ENCODE assay signal across 19 cellular contexts in the genomic region with DNA sequence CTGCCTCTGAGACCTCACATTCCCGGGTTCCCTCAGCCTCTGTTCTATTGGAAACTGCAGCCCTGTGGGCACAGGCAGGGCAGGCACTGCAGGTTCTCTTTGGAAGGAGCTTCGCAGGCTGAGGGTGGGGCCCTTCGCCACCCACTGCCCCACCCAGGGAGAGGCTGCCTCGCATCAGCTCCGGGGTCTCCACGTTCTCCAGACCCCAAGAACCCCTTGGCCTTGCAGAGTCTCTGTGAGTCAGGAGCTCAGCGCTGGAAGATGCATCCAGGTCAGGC. TPM values are rescaled to one million over a fixed set of nuclear protein-coding genes. Genes with fewer than 3 reads are reported as not detected.
A peak's percentile ranks its signal among the peaks of the same experiment; 100 is the strongest.
DNase-seq lines count a peak whose midpoint lies in the region; ATAC-seq, FAIRE-seq and TF ChIP-seq lines count a peak whose summit lies in the region.
"Had no signal": no experiment of that assay in that cellular context is flagged by ENCODE, and none has a peak within 500 bp of the region (broad histone marks: within the 10 kb centered on the region; RNA-seq: fewer than 3 reads in every experiment).

No MANE protein-coding gene starts in this region.

- peaks cover 4% of the 10 kb centered on the region for H3K36me3 Mint-ChIP-seq in neural progenitor cell

- peak overlapping the region; percentile 77 for H3K4me3 Mint-ChIP-seq in neural progenitor cell

- H3K4me1 ChIP-seq in K562 (replicated peaks in 1 of 2; ENCODE audit: control insufficient read depth in 2 of 2, insufficient read depth in 2 of 2, low read length in 2 of 2) = peaks cover 0 to 63% of the 10 kb centered on the region in 2 experiments; a peak in 3 of 5 replicates
- no peaks in the 10 kb centered on the region for H3K4me1 ChIP-seq in neural progenitor cell

- no peak for FAIRE-seq in K562 (lab: Jason Lieb, UNC)
- FAIRE-seq: G401.6 had no signal

- WGBS in K562 (ENCODE audit: insufficient coverage, low coverage, missing lambda C conversion rate) = 62% methylated on average over 7 of the region's 7 CpGs

- H3K4me1 Mint-ChIP-seq in neural progenitor cell = peaks cover 12% of the 10 kb centered on the region

- no peak for TF ChIP-seq POLR2A in K562 (conservative IDR thresholded peaks at IDR 0.05)

- peak overlapping the region; percentile 66 for H3K27ac ChIP-seq in 22Rv1
- H3K27ac ChIP-seq in K562 (ENCODE audit: extremely low read depth, low read depth, low read length) = no peak overlapping the region
- H3K27ac ChIP-seq in neural progenitor cell = no peak overlapping the region
- no peak overlapping the region for H3K27ac ChIP-seq in WERI-Rb-1
- H3K27ac ChIP-seq: BLaER1 treated with 17β-estradiol and CSF1 and Interleukin-3, amounts not matched to agents 10 nM and 100 nM; GM23248; KMS-11 had no signal

- no peak for TF ChIP-seq RAD21 in K562 (CRISPR knock-in tag; conservative IDR thresholded peaks at IDR 0.05 in 1 of 2, IDR thresholded peaks at IDR 0.05 in 1 of 2)

- POLR2A ChIA-PET in K562 (lab: Yijun Ruan, JAX) = no interaction called here

- H3K4me2 ChIP-seq in K562 (ENCODE audit: insufficient read depth, low read length) = no peak overlapping the region
- no peak overlapping the region for H3K4me2 ChIP-seq in neural progenitor cell
- H3K4me2 ChIP-seq: KMS-11 had no signal

- in situ Hi-C loops in K562 (cut with MboI) = no loop called here

- H3K79me2 ChIP-seq in K562 (ENCODE audit: control insufficient read depth, insufficient read depth, low read length) = no peaks in the 10 kb centered on the region
- H3K79me2 ChIP-seq in neural progenitor cell (ENCODE audit: low read depth) = no peaks in the 10 kb centered on the region

- peaks cover 9% of the 10 kb centered on the region for H3K9me3 Mint-ChIP-seq in neural progenitor cell

- CTCF ChIA-PET in K562 (lab: Yijun Ruan, JAX; ENCODE audit: low intra/inter-chr PET ratio) = no interaction called here

- no peaks in the 10 kb centered on the region for H3F3A ChIP-seq in neural progenitor cell (ENCODE audit: low read depth)

- H3K4me3 ChIP-seq in H7 (ENCODE audit: insufficient read depth, low read depth, low read length) (no peak overlapping the region), K562 (no peak overlapping the region), neural progenitor cell (no peak overlapping the region), WERI-Rb-1 (ENCODE audit: low read depth, low read length) (no peak overlapping the region)
- H3K4me3 ChIP-seq: BLaER1 treated with 17β-estradiol and CSF1 and Interleukin-3, amounts not matched to agents 10 nM and 100 nM; GM23248 had no signal

- intact Hi-C loops in K562 (cut with micrococcal nuclease) = loop anchor here (5.0 kb wide), 3 partner anchors 83 to 128 kb away; partner anchors contain the start of genes B3GALT6, SDF4 and TNFRSF18

- no TSS peak for BruUV-seq in K562 (replicated peaks; lab: Mats Ljungman, UMichigan)

- H3K27me3 ChIP-seq in H7 (ENCODE audit: control insufficient read depth, insufficient read depth, low read length) (peaks cover under 1% of the 10 kb centered on the region; the same call in 1 of the 2 replicates), K562 (ENCODE audit: control insufficient read depth in 2 of 2, insufficient read depth in 2 of 2, low read length in 2 of 2) (peaks cover 17 to 70% of the 10 kb centered on the region in 2 experiments; a peak in 4 of 5 replicates), neural progenitor cell (peaks cover 18% of the 10 kb centered on the region), WERI-Rb-1 (ENCODE audit: insufficient read depth, low read depth, severe bottlenecking) (no peaks in the 10 kb centered on the region)

- H3K9me3 ChIP-seq in K562 (replicated peaks; ENCODE audit: control insufficient read depth, insufficient read depth, low read depth, low read length) (peaks cover 9% of the 10 kb centered on the region), neural progenitor cell (ENCODE audit: low read depth) (no peaks in the 10 kb centered on the region), WERI-Rb-1 (ENCODE audit: severe bottlenecking) (no peaks in the 10 kb centered on the region)

- no peak for TF ChIP-seq EP300 in K562 (IDR thresholded peaks at IDR 0.05; ENCODE audit: low read length)

- H4K20me1 ChIP-seq in K562 (replicated peaks; ENCODE audit: control insufficient read depth, insufficient read depth, low read length) = peaks cover 4% of the 10 kb centered on the region; the same call in 1 of the 2 replicates
- no peaks in the 10 kb centered on the region for H4K20me1 ChIP-seq in neural progenitor cell (ENCODE audit: low read depth)

- H3K27me3 Mint-ChIP-seq in neural progenitor cell (ENCODE audit: insufficient read depth, low read depth) = peaks cover 24% of the 10 kb centered on the region

- H3K9ac ChIP-seq in K562 (ENCODE audit: insufficient read depth in 1 of 2, low read depth in 2 of 2, low read length in 2 of 2) (no peak overlapping the region), neural progenitor cell (no peak overlapping the region)
- H3K9ac ChIP-seq: BLaER1 treated with 17β-estradiol and CSF1 and Interleukin-3, amounts not matched to agents 10 nM and 100 nM; GM23248; KMS-11 had no signal

- DNase-seq in H7 = peak; percentile 53
- DNase-seq in K562 (ENCODE audit: extremely low read depth in 1 of 4, low spot score in 3 of 4) = no peak
- no peak for DNase-seq in neural progenitor cell (ENCODE audit: low spot score)
- DNase-seq in NOMO-1 (lab: John Stamatoyannopoulos, UW; ENCODE audit: unreplicated experiment in 2 of 2) = no peak
- no peak for DNase-seq in WERI-Rb-1
- DNase-seq: NCI-H1417, NCI-H187, NCI-H226, NCI-H524, NCI-H82 had no signal

- H2AFZ ChIP-seq in K562 (ENCODE audit: low read depth, low read length) = no peak overlapping the region
- H2AFZ ChIP-seq in neural progenitor cell (replicated peaks) = no peak overlapping the region
- H2AFZ ChIP-seq: GM23248 had no signal

- H3K9me1 ChIP-seq in K562 (ENCODE audit: control insufficient read depth, insufficient read depth, low read length) = no peaks in the 10 kb centered on the region

- no peaks in the 10 kb centered on the region for H3K36me3 ChIP-seq in H7 (replicated peaks; ENCODE audit: control insufficient read depth, insufficient read depth, low read length)
- no peaks in the 10 kb centered on the region for H3K36me3 ChIP-seq in K562 (ENCODE audit: control insufficient read depth, insufficient read depth, low read length)
- no peaks in the 10 kb centered on the region for H3K36me3 ChIP-seq in neural progenitor cell
- no peaks in the 10 kb centered on the region for H3K36me3 ChIP-seq in WERI-Rb-1
- H3K36me3 ChIP-seq: BLaER1 treated with 17β-estradiol and CSF1 and Interleukin-3, amounts not matched to agents 10 nM and 100 nM had no signal

- ATAC-seq in K562 = no peak
- ATAC-seq in GM18498 (IDR thresholded peaks at IDR 0.05; ENCODE audit: unreplicated experiment) = no peak
- no peak for ATAC-seq in GM21737 (IDR thresholded peaks at IDR 0.05; ENCODE audit: unreplicated experiment)
- ATAC-seq: HCT116 had no signal

- H3K27ac Mint-ChIP-seq in neural progenitor cell = no peak overlapping the region

- no peak for TF ChIP-seq CTCF in 22Rv1 (IDR thresholded peaks at IDR 0.05)
- no peak for TF ChIP-seq CTCF in K562 (IDR thresholded peaks at IDR 0.05 in 2 of 3, conservative IDR thresholded peaks at IDR 0.05 in 1 of 3; ENCODE audit: insufficient read depth in 2 of 3, low read depth in 1 of 3, low read length in 3 of 3)
- no peak for TF ChIP-seq CTCF in neural progenitor cell (IDR thresholded peaks at IDR 0.05)
- TF ChIP-seq CTCF in WERI-Rb-1 (IDR thresholded peaks at IDR 0.05; ENCODE audit: low read depth, low read length) = no peak

RNA-seq across cellular contexts. Expression of gene C1orf159, which starts 8.6 kb away (rescaled TPM):
- total RNA-seq in H7 (2014; rRNA removed; shearing (Covaris generic)) = 29.3 and 32.0 TPM in 2 replicates
- 35.9 and 114 TPM in 2 replicates for total RNA-seq in K562 (2011; cell fraction: chromatin; rRNA removed; ENCODE audit: low replicate concordance)
- 121 and 123 TPM in 2 replicates for total RNA-seq in K562 (2011; cell fraction: nucleolus; rRNA removed)
- total RNA-seq in K562 (2011; cell fraction: nucleoplasm; rRNA removed) = 60.4 and 67.1 TPM in 2 replicates
- total RNA-seq in K562 (2014; rRNA removed) (34.0 and 50.2 TPM in 2 replicates), K562 (2014; rRNA removed; fragmentation: Illumina TruSeq; extraction: Trizol) (1.0 and 1.4 TPM in 2 replicates), K562 (2015; rRNA removed; fragmentation: Illumina TruSeq; extraction: Trizol) (10.6 and 12.2 TPM in 2 replicates), K562 (2021) (42.3 and 46.4 TPM in 2 replicates), neural progenitor cell (ENCODE audit: low replicate concordance) (8.0 and 24.0 TPM in 2 replicates)
- polyA plus RNA-seq in K562 (2011; rRNA removed) (13.2 and 23.8 TPM in 2 replicates), K562 (2014; fragmentation: Illumina TruSeq; extraction: Trizol) (6.3 and 17.8 TPM in 2 replicates), K562 (2014; fragmentation: Nextera tagmentation; extraction: Ambion mirVana) (under 1 TPM; 0.28 to 0.60 TPM), K562 (2014; rRNA removed) (52.8 and 54.9 TPM in 2 replicates)
- polyA plus RNA-seq in K562 (2011; cell fraction: cytosol; rRNA removed) = 21.2 and 54.5 TPM in 2 replicates
- polyA plus RNA-seq in K562 (2011; cell fraction: nucleus; rRNA removed) = 125 and 192 TPM in 2 replicates
- 23.9 and 32.3 TPM in 2 replicates for polyA plus RNA-seq in K562 (2012)
- 3.2 and 3.9 TPM in 2 replicates for polyA minus RNA-seq in K562 (2011; rRNA and poly(A)+ RNA removed)
- 12.4 and 13.6 TPM in 2 replicates for polyA minus RNA-seq in K562 (2011; cell fraction: cytosol; rRNA and poly(A)+ RNA removed)
- 34.3 and 38.5 TPM in 2 replicates for polyA minus RNA-seq in K562 (2011; cell fraction: nucleus; rRNA and poly(A)+ RNA removed)

RNA-seq across cellular contexts. Expression of gene TTLL10, which starts 49.2 kb away (rescaled TPM):
- total RNA-seq in H7 (2014; rRNA removed; shearing (Covaris generic)) = not detected in 2 replicates
- total RNA-seq in K562 (2011; cell fraction: chromatin; rRNA removed; ENCODE audit: low replicate concordance) = 0.21 TPM in 1 of 2 replicates, not detected in the other
- total RNA-seq in K562 (2011; cell fraction: nucleolus; rRNA removed) = 0.17 TPM in 1 of 2 replicates, not detected in the other
- total RNA-seq in K562 (2011; cell fraction: nucleoplasm; rRNA removed) = not detected in 2 replicates
- not detected in 2 replicates for total RNA-seq in K562 (2014; rRNA removed)
- not detected in 2 replicates for total RNA-seq in K562 (2014; rRNA removed; fragmentation: Illumina TruSeq; extraction: Trizol)
- not detected in 2 replicates for total RNA-seq in K562 (2015; rRNA removed; fragmentation: Illumina TruSeq; extraction: Trizol)
- not detected in 2 replicates for total RNA-seq in K562 (2021)
- not detected in 2 replicates for polyA plus RNA-seq in K562 (2011; rRNA removed)
- polyA plus RNA-seq in K562 (2011; cell fraction: cytosol; rRNA removed) = 0.06 TPM in 1 of 2 replicates, not detected in the other
- 0.07 and 0.38 TPM in 2 replicates for polyA plus RNA-seq in K562 (2011; cell fraction: nucleus; rRNA removed)
- 0.10 TPM in 1 of 2 replicates, not detected in the other for polyA plus RNA-seq in K562 (2012)
- not detected in 2 replicates for polyA plus RNA-seq in K562 (2014; fragmentation: Illumina TruSeq; extraction: Trizol)
- polyA plus RNA-seq in K562 (2014; fragmentation: Nextera tagmentation; extraction: Ambion mirVana) = not detected
- not detected in 2 replicates for polyA plus RNA-seq in K562 (2014; rRNA removed)
- not detected in 2 replicates for polyA minus RNA-seq in K562 (2011; rRNA and poly(A)+ RNA removed)
- not detected in 2 replicates for polyA minus RNA-seq in K562 (2011; cell fraction: cytosol; rRNA and poly(A)+ RNA removed)
- polyA minus RNA-seq in K562 (2011; cell fraction: nucleus; rRNA and poly(A)+ RNA removed) = 0.13 TPM in 1 of 2 replicates, not detected in the other
- total RNA-seq in neural progenitor cell (ENCODE audit: low replicate concordance) = 0.22 TPM in 1 of 2 replicates, not detected in the other
- total RNA-seq: A673, GM23248 had no signal
- polyA plus RNA-seq: GM23248 had no signal

RNA-seq across cellular contexts. Expression of gene RNF223, which starts 50.3 kb away (rescaled TPM):
- not detected in 2 replicates for total RNA-seq in H7 (2014; rRNA removed; shearing (Covaris generic))
- total RNA-seq in K562 (2011; cell fraction: chromatin; rRNA removed; ENCODE audit: low replicate concordance) = 0.35 TPM in 1 of 2 replicates, not detected in the other
- total RNA-seq in K562 (2011; cell fraction: nucleolus; rRNA removed) = 0.17 TPM in 1 of 2 replicates, not detected in the other
- total RNA-seq in K562 (2011; cell fraction: nucleoplasm; rRNA removed) = not detected in 2 replicates
- total RNA-seq in K562 (2014; rRNA removed) (0.32 TPM in 1 of 2 replicates, not detected in the other), K562 (2014; rRNA removed; fragmentation: Illumina TruSeq; extraction: Trizol) (not detected in 2 replicates), K562 (2015; rRNA removed; fragmentation: Illumina TruSeq; extraction: Trizol) (not detected in 2 replicates), K562 (2021) (not detected in 2 replicates), neural progenitor cell (ENCODE audit: low replicate concordance) (not detected in 2 replicates)
- polyA plus RNA-seq in K562 (2011; rRNA removed) (0.04 TPM in 2 replicates), K562 (2014; fragmentation: Illumina TruSeq; extraction: Trizol) (not detected in 2 replicates), K562 (2014; fragmentation: Nextera tagmentation; extraction: Ambion mirVana) (not detected), K562 (2014; rRNA removed) (not detected in 2 replicates)
- polyA plus RNA-seq in K562 (2011; cell fraction: cytosol; rRNA removed) = 0.04 and 0.06 TPM in 2 replicates
- 0.06 and 0.07 TPM in 2 replicates for polyA plus RNA-seq in K562 (2011; cell fraction: nucleus; rRNA removed)
- polyA plus RNA-seq in K562 (2012) = 0.04 and 0.11 TPM in 2 replicates
- polyA minus RNA-seq in K562 (2011; rRNA and poly(A)+ RNA removed) = not detected in 2 replicates
- not detected in 2 replicates for polyA minus RNA-seq in K562 (2011; cell fraction: cytosol; rRNA and poly(A)+ RNA removed)
- 0.13 and 0.22 TPM in 2 replicates for polyA minus RNA-seq in K562 (2011; cell fraction: nucleus; rRNA and poly(A)+ RNA removed)
- total RNA-seq: A673, GM23248 had no signal
- polyA plus RNA-seq: GM23248 had no signal
